Comparison of ENCODE assay signal across 10 cellular contexts in the genomic region with DNA sequence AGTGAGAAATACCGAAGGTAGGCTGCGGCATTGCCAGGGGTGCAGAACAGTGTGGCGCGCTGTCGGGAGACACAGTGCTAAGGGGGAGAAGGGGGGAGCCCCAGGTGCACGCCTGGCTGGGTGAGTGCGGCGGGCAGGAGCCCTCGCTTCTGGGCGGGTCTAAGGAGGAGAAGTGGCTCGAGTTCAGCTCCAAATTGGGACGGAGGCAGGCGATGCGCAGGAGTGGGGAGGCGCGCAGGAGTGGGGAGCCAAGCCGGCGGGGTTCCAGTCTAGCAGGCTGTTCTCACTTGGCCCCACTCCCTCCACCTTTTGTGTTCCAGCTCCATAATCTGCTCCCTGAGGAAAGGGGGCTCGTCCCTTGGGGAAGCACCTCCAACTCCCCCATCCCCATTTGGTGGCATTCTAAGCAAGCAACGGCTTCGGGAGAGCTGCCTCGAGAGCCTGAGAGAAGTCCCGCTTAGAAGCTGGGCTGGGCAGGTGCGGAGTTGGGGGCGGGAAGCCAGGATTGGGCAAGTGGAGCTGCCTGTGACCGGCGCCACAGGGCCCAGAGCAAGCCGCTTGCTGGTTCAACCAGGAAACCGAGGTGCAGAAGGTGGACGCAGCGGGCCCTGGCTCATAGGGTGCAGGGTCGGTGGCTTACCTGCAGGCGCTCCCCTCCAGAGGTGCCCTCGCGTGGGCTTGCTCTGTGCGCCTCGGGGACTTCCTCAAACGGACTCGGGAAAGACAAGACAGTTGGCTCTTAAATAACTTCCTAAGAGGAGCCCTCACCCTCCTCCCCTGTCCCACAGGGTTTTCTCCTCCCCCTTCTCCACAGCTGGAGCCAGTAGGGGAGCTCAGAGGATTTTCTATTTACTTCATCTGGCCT. TPM values are rescaled to one million over a fixed set of nuclear protein-coding genes. Genes with fewer than 3 reads are reported as not detected.
DNase-seq lines count a peak whose midpoint lies in the region; ATAC-seq, FAIRE-seq and TF ChIP-seq lines count a peak whose summit lies in the region.
"Had no signal": no experiment of that assay in that cellular context is flagged by ENCODE, and none has a peak within 500 bp of the region (broad histone marks: within the 10 kb centered on the region; RNA-seq: fewer than 3 reads in every experiment).

A gene (minus strand): TSS at position 716 of the 865 bp plus-strand sequence. CDS start 1,998 bp downstream, outside the sequence.

- intact Hi-C loops in endothelial cell of umbilical vein (cut with micrococcal nuclease) (loop anchor here (5.0 kb wide), 1 partner anchor 848 kb away; no protein-coding TSS in a partner anchor), natural killer cell (cut with micrococcal nuclease) (no loop called here)

- no peak for DNase-seq in endothelial cell of umbilical vein (ENCODE audit: low read depth, low spot score)
- no peak for DNase-seq in natural killer cell
- no peak for DNase-seq in NCI-H2081 treated with DMSO at 0.1 percent for 48 hours (lab: John Stamatoyannopoulos, UW)
- no peak for DNase-seq in NCI-H2227 (lab: John Stamatoyannopoulos, UW; ENCODE audit: unreplicated experiment)
- DNase-seq in NCI-H526 treated with DMSO at 0.1 percent for 48 hours (lab: John Stamatoyannopoulos, UW) = no peak
- DNase-seq: CD4-positive, alpha-beta T cell had no signal

- H3K27me3 ChIP-seq in BLaER1 treated with 17β-estradiol and CSF1 and Interleukin-3, amounts not matched to agents 10 nM and 100 nM = peaks cover 40 to 71% (median 66%) of the 10 kb centered on the region in 11 experiments
- H3K27me3 ChIP-seq in HUES48 (ENCODE audit: control insufficient read depth, insufficient read depth, low read length) (peaks cover 24% of the 10 kb centered on the region), endothelial cell of umbilical vein (ENCODE audit: control insufficient read depth in 2 of 2, insufficient read depth in 2 of 2, low read length in 2 of 2) (peaks cover 4 to 6% of the 10 kb centered on the region in 2 experiments)
- H3K27me3 ChIP-seq: SJSA1 had no signal

- no peaks in the 10 kb centered on the region for H3K79me2 ChIP-seq in endothelial cell of umbilical vein (ENCODE audit: control insufficient read depth, insufficient read depth, low read length)

- no TSS peak for BruUV-seq in endothelial cell of umbilical vein (replicated peaks; lab: Mats Ljungman, UMichigan)

- H3K4me2 ChIP-seq in BLaER1 treated with 17β-estradiol and CSF1 and Interleukin-3, amounts not matched to agents 10 nM and 100 nM = peak within 1 kb of the TSS; percentile 62 to 96 (median 82)
- H3K4me2 ChIP-seq in endothelial cell of umbilical vein (ENCODE audit: insufficient read depth, low read length) = no peak within 1 kb of the TSS

- TF ChIP-seq CTCF in endothelial cell of umbilical vein (IDR thresholded peaks at IDR 0.05; ENCODE audit: extremely low read depth in 1 of 2, insufficient read depth in 1 of 2, low read depth in 1 of 2, low read length in 2 of 2) = no peak
- TF ChIP-seq CTCF in natural killer cell (IDR thresholded peaks at IDR 0.05) = no peak

- peaks cover 47 to 68% of the 10 kb centered on the region in 2 donors for H3K27me3 Mint-ChIP-seq in natural killer cell (ENCODE audit: low read depth in 2 of 2)

- no peak within 1 kb of the TSS for H2AFZ ChIP-seq in endothelial cell of umbilical vein (ENCODE audit: low read depth, low read length)

- ATAC-seq in natural killer cell (no peak), GM21737 (IDR thresholded peaks at IDR 0.05; ENCODE audit: unreplicated experiment) (no peak)

- H3K9me1 ChIP-seq in endothelial cell of umbilical vein (replicated peaks; ENCODE audit: control insufficient read depth, extremely low read depth, insufficient read depth, low read length) = no peaks in the 10 kb centered on the region

- POLR2A ChIA-PET in endothelial cell of umbilical vein (lab: Charles Lee) = no interaction called here

- H3K9me3 Mint-ChIP-seq in natural killer cell = no peaks in the 10 kb centered on the region
- H3K9me3 Mint-ChIP-seq: CD4-positive, alpha-beta T cell had no signal

- H3K36me3 Mint-ChIP-seq in natural killer cell = no peaks in the 10 kb centered on the region

- dilution Hi-C loops in endothelial cell of umbilical vein (cut with MboI; ENCODE audit: extremely low pct_ligation_motif_present, low sequenced_read_pairs) = no loop called here

- H3K4me3 Mint-ChIP-seq in natural killer cell = no peak within 1 kb of the TSS
- H3K4me3 Mint-ChIP-seq: CD4-positive, alpha-beta T cell had no signal

- no peaks in the 10 kb centered on the region for H3K4me1 Mint-ChIP-seq in natural killer cell

- peak within 1 kb of the TSS in 3 of 11 experiments; percentile 13 to 87 (median 81); a peak in 5 of 22 replicates for H3K9ac ChIP-seq in BLaER1 treated with 17β-estradiol and CSF1 and Interleukin-3, amounts not matched to agents 10 nM and 100 nM
- H3K9ac ChIP-seq in HUES48 (ENCODE audit: low read depth, low read length) = no peak within 1 kb of the TSS
- no peak within 1 kb of the TSS for H3K9ac ChIP-seq in endothelial cell of umbilical vein (replicated peaks; ENCODE audit: extremely low read depth, insufficient read depth, low read length)

- peak within 1 kb of the TSS; percentile 13 to 75 (median 38); a peak in 14 of 20 replicates for H3K4me3 ChIP-seq in BLaER1 treated with 17β-estradiol and CSF1 and Interleukin-3, amounts not matched to agents 10 nM and 100 nM
- peak within 1 kb of the TSS; percentile 62 for H3K4me3 ChIP-seq in HUES48 (ENCODE audit: low read depth, low read length)
- H3K4me3 ChIP-seq in endothelial cell of umbilical vein (replicated peaks in 1 of 3; ENCODE audit: insufficient read depth in 1 of 3, low read depth in 1 of 3, low read length in 3 of 3) = no peak within 1 kb of the TSS
- H3K4me3 ChIP-seq: SJSA1 had no signal

- H3K9me3 ChIP-seq in BLaER1 treated with 17β-estradiol and CSF1 and Interleukin-3, amounts not matched to agents 10 nM and 100 nM (replicated peaks in 1 of 11) = peaks cover 0 to 8% (median 0%) of the 10 kb centered on the region in 11 experiments; a peak in 7 of 22 replicates
- H3K9me3 ChIP-seq in HUES48 (ENCODE audit: control insufficient read depth, insufficient read depth, low read length) = no peaks in the 10 kb centered on the region
- no peaks in the 10 kb centered on the region for H3K9me3 ChIP-seq in endothelial cell of umbilical vein (replicated peaks; ENCODE audit: control insufficient read depth, insufficient read depth, low read length)
- H3K9me3 ChIP-seq: SJSA1 had no signal

- peaks cover 0 to 24% (median 0%) of the 10 kb centered on the region in 11 experiments; a peak in 4 of 22 replicates for H4K20me1 ChIP-seq in BLaER1 treated with 17β-estradiol and CSF1 and Interleukin-3, amounts not matched to agents 10 nM and 100 nM
- H4K20me1 ChIP-seq in endothelial cell of umbilical vein (replicated peaks; ENCODE audit: control insufficient read depth, extremely low read depth, insufficient read depth, low read length) = no peaks in the 10 kb centered on the region

- no peak for FAIRE-seq in endothelial cell of umbilical vein (lab: Jason Lieb, UNC)

- H3K27ac Mint-ChIP-seq in natural killer cell = no peak within 1 kb of the TSS
- H3K27ac Mint-ChIP-seq: CD4-positive, alpha-beta T cell had no signal

- peak within 1 kb of the TSS in 2 of 11 experiments; percentile 70 to 73; a peak in 4 of 22 replicates for H3K27ac ChIP-seq in BLaER1 treated with 17β-estradiol and CSF1 and Interleukin-3, amounts not matched to agents 10 nM and 100 nM
- H3K27ac ChIP-seq in HUES48 (ENCODE audit: low read depth, low read length) (no peak within 1 kb of the TSS), endothelial cell of umbilical vein (ENCODE audit: insufficient read depth, low read depth, low read length) (no peak within 1 kb of the TSS)
- H3K27ac ChIP-seq: SJSA1 had no signal

- CTCF ChIA-PET in endothelial cell of umbilical vein (lab: Charles Lee) = no interaction called here

- H3K36me3 ChIP-seq in BLaER1 treated with 17β-estradiol and CSF1 and Interleukin-3, amounts not matched to agents 10 nM and 100 nM = peaks cover 0 to 38% (median 0%) of the 10 kb centered on the region in 11 experiments; a peak in 3 of 22 replicates
- no peaks in the 10 kb centered on the region for H3K36me3 ChIP-seq in HUES48 (ENCODE audit: control insufficient read depth, insufficient read depth, low read length)
- no peaks in the 10 kb centered on the region for H3K36me3 ChIP-seq in endothelial cell of umbilical vein (ENCODE audit: control insufficient read depth in 2 of 2, extremely low read depth in 1 of 2, insufficient read depth in 2 of 2, low read length in 2 of 2)
- H3K36me3 ChIP-seq: SJSA1 had no signal

- H3K4me1 ChIP-seq in BLaER1 treated with 17β-estradiol and CSF1 and Interleukin-3, amounts not matched to agents 10 nM and 100 nM = peaks cover 17 to 58% (median 24%) of the 10 kb centered on the region in 10 experiments
- peaks cover 11% of the 10 kb centered on the region; the same call in 1 of the 2 replicates for H3K4me1 ChIP-seq in HUES48 (ENCODE audit: control insufficient read depth, insufficient read depth, low read length)
- no peaks in the 10 kb centered on the region for H3K4me1 ChIP-seq in endothelial cell of umbilical vein (ENCODE audit: control insufficient read depth, extremely low read depth, insufficient read depth, low read length)

- no peak for TF ChIP-seq POLR2A in endothelial cell of umbilical vein (IDR thresholded peaks at IDR 0.05; ENCODE audit: low read depth, low read length)

TF ChIP-seq in endothelial cell of umbilical vein, 7 proteins besides CTCF, POLR2A, EP300 and RAD21:
- TF ChIP-seq POLR2AphosphoS5 (IDR thresholded peaks at IDR 0.05; ENCODE audit: insufficient read depth, low read depth, low read length) (no peak), EZH2 (IDR thresholded peaks at IDR 0.05; ENCODE audit: borderline replicate concordance, low read depth, low read length, severe bottlenecking) (peak; percentile 34)

RNA-seq across cellular contexts. Expression of the gene that starts here (rescaled TPM):
- total RNA-seq in endothelial cell of umbilical vein (not detected in 2 replicates), natural killer cell (10 to 100 TPM in 2 of 3 donors, 1 to 10 TPM in 1; 6.6 to 32.5 (median 16.1) TPM)
- polyA plus RNA-seq in endothelial cell of umbilical vein = not detected in 2 replicates
- polyA plus RNA-seq in endothelial cell of umbilical vein (2011; cell fraction: cytosol; rRNA removed) = not detected in 2 replicates
- not detected in 2 replicates for polyA plus RNA-seq in endothelial cell of umbilical vein (2011; cell fraction: nucleus; rRNA removed)
- polyA plus RNA-seq in endothelial cell of umbilical vein (2012) = not detected in 2 replicates
- not detected in 2 replicates for polyA minus RNA-seq in endothelial cell of umbilical vein
- not detected for polyA minus RNA-seq in endothelial cell of umbilical vein (2011; cell fraction: cytosol; rRNA and poly(A)+ RNA removed)
- polyA minus RNA-seq in endothelial cell of umbilical vein (2011; cell fraction: nucleus; rRNA and poly(A)+ RNA removed) = not detected in 2 replicates

Comparison
In these comparisons a context has a peak if more than half of its experiments do, and no peak if none do; other contexts are left out.
1. H3K4me3 ChIP-seq: peak in BLaER1 treated with 17β-estradiol and CSF1 and Interleukin-3, amounts not matched to agents 10 nM and 100 nM (10 of 10) and HUES48 (single experiment); none in endothelial cell of umbilical vein (0 of 3).